ENCODE assay signal across 8 cellular contexts in the genomic region with DNA sequence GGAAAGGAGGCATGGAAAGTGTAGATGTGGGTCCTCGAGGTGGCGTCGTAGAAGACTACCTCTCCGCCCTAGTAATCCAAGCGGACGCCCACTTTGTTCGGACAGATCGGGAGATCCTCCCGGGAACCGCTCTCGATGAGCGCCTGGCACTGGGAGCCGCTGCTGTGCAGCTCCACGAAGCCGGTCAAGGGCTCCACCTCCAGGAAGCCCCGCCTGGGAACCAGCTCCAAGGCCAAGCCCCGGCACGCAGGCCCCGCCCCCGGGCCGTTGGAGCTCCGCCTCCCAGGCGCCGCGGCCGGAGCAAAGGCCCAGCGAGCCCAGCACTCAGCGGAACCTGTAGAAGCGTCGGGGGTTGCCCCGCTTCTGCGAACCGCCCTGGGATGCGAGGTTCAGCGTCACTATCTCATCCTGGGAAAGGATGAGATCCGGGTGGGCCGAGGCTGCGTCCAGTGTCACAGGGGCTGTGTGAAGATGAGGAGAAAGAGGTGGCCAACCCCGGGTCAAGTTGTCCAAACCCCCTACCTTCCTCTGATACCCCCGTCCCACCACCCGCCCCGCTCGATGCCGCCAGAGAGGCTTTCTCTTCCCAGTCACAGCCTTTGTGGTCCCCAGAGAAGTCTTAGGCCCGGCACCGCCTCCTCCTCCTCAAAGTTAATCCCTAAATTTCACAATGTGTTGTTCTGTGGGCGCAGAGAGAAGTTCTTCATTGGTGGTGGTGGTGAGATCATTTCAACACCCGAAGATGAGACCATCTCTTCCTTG. TPM values are rescaled to one million over a fixed set of nuclear protein-coding genes. Genes with fewer than 3 reads are reported as not detected.
DNase-seq lines count a peak whose midpoint lies in the region; ATAC-seq, FAIRE-seq and TF ChIP-seq lines count a peak whose summit lies in the region.

No MANE protein-coding gene starts in this region.

- TF ChIP-seq POLR2A in Peyer's patch (IDR thresholded peaks at IDR 0.05): peak; percentile 88 to 95

- peak; percentile 61 for ATAC-seq in HG03460 (IDR thresholded peaks at IDR 0.05; ENCODE audit: unreplicated experiment)

- peak overlapping the region; percentile 48 to 89 (median 70) for H3K27ac ChIP-seq in Peyer's patch

- no peaks in the 10 kb centered on the region for H3K36me3 ChIP-seq in Peyer's patch

- peak overlapping the region; percentile 29 to 51 (median 45) for H3K4me3 ChIP-seq in Peyer's patch

- peak in 2 of 6 experiments; percentile 21 to 35 for TF ChIP-seq CTCF in Peyer's patch (IDR thresholded peaks at IDR 0.05)

- peak; percentile 56 for DNase-seq in GM18507 (ENCODE audit: extremely low spot score, insufficient read length, low read depth)
- DNase-seq in Peyer's patch: peak; percentile 73 to 96 (median 94)
- DNase-seq in activated T-helper 1 cell treated with anti-CD3 and anti-CD28 coated beads, Interleukin-2, amount 50 U/mL, for 16 hours (ENCODE audit: low read depth in 1 of 2, low spot score in 1 of 2): peak; percentile 22 to 57
- peak; percentile 79 for DNase-seq in fibroblast of gingiva (ENCODE audit: low read depth)
- peak; percentile 88 for DNase-seq in myocyte (ENCODE audit: low read depth)
- peak; percentile 19 to 42 for DNase-seq in stimulated activated CD8-positive, alpha-beta memory T cell treated with anti-CD3 and anti-CD28 coated beads, Interleukin-7, amount 100 ng/mL, for 1 hour (ENCODE audit: low read depth in 2 of 2)
- no peak for DNase-seq in NCI-H2171 treated with DMSO at 0.1 percent for 48 hours (lab: John Stamatoyannopoulos, UW)

- no peaks in the 10 kb centered on the region for H3K9me3 ChIP-seq in Peyer's patch

- H3K4me1 ChIP-seq in Peyer's patch: peaks cover 0 to 40% (median 14%) of the 10 kb centered on the region in 4 donors

- no peak for FAIRE-seq in GM18507 (lab: Jason Lieb, UNC)

- no peaks in the 10 kb centered on the region for H3K27me3 ChIP-seq in Peyer's patch

RNA-seq across cellular contexts. Expression of gene TRIM31, which starts 10.8 kb away (rescaled TPM):
- total RNA-seq in Peyer's patch (10 to 100 TPM in 3 of 4 donors, 1 to 10 TPM in 1; 9.9 to 56.9 (median 42.0) TPM), myocyte (not detected in 2 replicates)
- not detected for polyA plus RNA-seq in myocyte (2012)

RNA-seq across cellular contexts. Expression of gene RNF39, which starts 26.6 kb away (rescaled TPM):
- total RNA-seq in Peyer's patch (under 1 TPM in 1 of 4 donors, not detected in 3; 0.80 TPM), myocyte (not detected in 2 replicates)
- 1.4 TPM for polyA plus RNA-seq in myocyte (2012)

RNA-seq across cellular contexts. Expression of gene TRIM40, which starts 33.8 kb away (rescaled TPM):
- total RNA-seq in Peyer's patch (10 to 100 TPM in 3 of 4 donors, not detected in 1; 10.9 to 13.7 (median 12.7) TPM), myocyte (not detected in 2 replicates)
- not detected for polyA plus RNA-seq in myocyte (2012)

RNA-seq across cellular contexts. Expression of gene PPP1R11, which starts 35.1 kb away (rescaled TPM):
- total RNA-seq in Peyer's patch (10 to 100 TPM; 44.6 to 75.7 (median 58.6) TPM), myocyte (35.1 and 37.9 TPM in 2 replicates)
- 57.1 TPM for polyA plus RNA-seq in myocyte (2012)

RNA-seq across cellular contexts. Expression of gene POLR1H, which starts 41.1 kb away (rescaled TPM):
- 10 to 100 TPM; 22.8 to 33.8 (median 27.5) TPM for total RNA-seq in Peyer's patch
- total RNA-seq in myocyte: 17.9 and 20.2 TPM in 2 replicates
- 25.9 TPM for polyA plus RNA-seq in myocyte (2012)

Comparison
In these comparisons a context has a peak if more than half of its experiments do, and no peak if none do; other contexts are left out.
1. RNA of gene TRIM31, which starts 10.8 kb away (total RNA-seq): 9.9 to 56.9 TPM in Peyer's patch; not detected in myocyte; every median in the first group is over 10 times any median in the second.